9 cellular contexts compared by ENCODE assay signal in the genomic region with DNA sequence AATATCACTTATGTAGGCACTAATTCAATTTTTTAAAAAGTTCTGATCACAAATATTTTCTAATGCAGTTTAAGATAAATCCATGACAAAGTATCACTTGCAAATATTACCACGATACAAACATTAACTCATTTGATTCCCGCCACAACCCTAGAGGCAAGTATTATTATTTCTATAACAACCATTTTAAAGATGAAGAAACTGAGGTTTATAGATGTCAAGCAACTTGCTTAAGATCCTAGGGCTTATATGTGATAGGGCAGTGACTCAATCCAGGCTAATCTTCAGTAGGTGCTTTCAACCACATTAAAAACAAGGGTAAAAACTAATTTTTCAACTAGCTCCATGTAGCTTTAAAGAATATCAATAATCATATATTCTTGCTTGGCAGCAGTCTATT. TPM values are rescaled to one million over a fixed set of nuclear protein-coding genes. Genes with fewer than 3 reads are reported as not detected.
DNase-seq lines count a peak whose midpoint lies in the region; ATAC-seq, FAIRE-seq and TF ChIP-seq lines count a peak whose summit lies in the region.
"Had no signal": no experiment of that assay in that cellular context is flagged by ENCODE, and none has a peak within 500 bp of the region (broad histone marks: within the 10 kb centered on the region; RNA-seq: fewer than 3 reads in every experiment).

No MANE protein-coding gene starts in this region.

- BruUV-seq in Panc1 (replicated peaks; lab: Mats Ljungman, UMichigan) (TSS peak; percentile 76), endothelial cell of umbilical vein (replicated peaks; lab: Mats Ljungman, UMichigan) (no TSS peak)

- peaks cover 11% of the 10 kb centered on the region for H4K20me1 ChIP-seq in endothelial cell of umbilical vein (replicated peaks; ENCODE audit: control insufficient read depth, extremely low read depth, insufficient read depth, low read length)

- peaks cover 63% of the 10 kb centered on the region for H3K79me2 ChIP-seq in endothelial cell of umbilical vein (ENCODE audit: control insufficient read depth, insufficient read depth, low read length)

- no peak for ATAC-seq in Panc1

- no peak overlapping the region for H3K9ac ChIP-seq in endothelial cell of umbilical vein (replicated peaks; ENCODE audit: extremely low read depth, insufficient read depth, low read length)

- intact Hi-C loops in Panc1 (cut with micrococcal nuclease; ENCODE audit: unreplicated experiment), result no loop called here
- intact Hi-C loops in endothelial cell of umbilical vein (cut with micrococcal nuclease), result no loop called here
- intact Hi-C loops in prostate gland (cut with DNase I), result no loop called here

- peaks cover 9% of the 10 kb centered on the region for H3K36me3 ChIP-seq in Panc1 (ENCODE audit: control insufficient read depth, insufficient read depth, low read length)
- H3K36me3 ChIP-seq in endothelial cell of umbilical vein (ENCODE audit: control insufficient read depth in 2 of 2, extremely low read depth in 1 of 2, insufficient read depth in 2 of 2, low read length in 2 of 2), result no peaks in the 10 kb centered on the region
- no peaks in the 10 kb centered on the region for H3K36me3 ChIP-seq in prostate gland

- POLR2A ChIA-PET in Panc1 (lab: Charles Lee) (no interaction called here), endothelial cell of umbilical vein (lab: Charles Lee) (no interaction called here), GM10248 (lab: Yijun Ruan, JAX) (no interaction called here)

- FAIRE-seq in endothelial cell of umbilical vein (lab: Jason Lieb, UNC), result no peak

- CTCF ChIA-PET in Panc1 (lab: Charles Lee) (no interaction called here), endothelial cell of umbilical vein (lab: Charles Lee) (interaction anchor here (1.6 to 1.9 kb wide), 3 partner anchors 19 to 59 kb away, joined by 3 to 6 read pairs (median 4); no protein-coding TSS in a partner anchor), GM10248 (lab: Yijun Ruan, JAX) (interaction anchor here (1.2 to 2.5 kb wide), 4 partner anchors 59 to 116 kb away, joined by 3 to 7 read pairs (median 5); a partner anchor contains a TSS)

- H3K27me3 ChIP-seq in Panc1 (ENCODE audit: control insufficient read depth, insufficient read depth, low read length) (no peaks in the 10 kb centered on the region), endothelial cell of umbilical vein (ENCODE audit: control insufficient read depth in 2 of 2, insufficient read depth in 2 of 2, low read length in 2 of 2) (no peaks in the 10 kb centered on the region), prostate gland (replicated peaks; ENCODE audit: insufficient read depth) (no peaks in the 10 kb centered on the region)

- in situ Hi-C loops in Panc1 (cut with HindIII; ENCODE audit: low pct_unique_long_range_greater_than_20kb, low sequenced_read_pairs), result no loop called here

- TF ChIP-seq CTCF in GM12865 (IDR thresholded peaks at IDR 0.05; ENCODE audit: insufficient read depth, low read depth, low read length, missing control alignments) (no peak), Panc1 (IDR thresholded peaks at IDR 0.05) (no peak), endothelial cell of umbilical vein (IDR thresholded peaks at IDR 0.05; ENCODE audit: extremely low read depth in 1 of 2, insufficient read depth in 1 of 2, low read depth in 1 of 2, low read length in 2 of 2) (no peak), prostate gland (IDR thresholded peaks at IDR 0.05) (no peak), GM10248 (IDR thresholded peaks at IDR 0.05; ENCODE audit: control extremely low read depth, extremely low read depth, low read depth, missing control alignments) (no peak)

- H3K4me1 ChIP-seq in Panc1 (ENCODE audit: control insufficient read depth, insufficient read depth, low read length), result peaks cover 6% of the 10 kb centered on the region
- peaks cover 19% of the 10 kb centered on the region for H3K4me1 ChIP-seq in endothelial cell of umbilical vein (ENCODE audit: control insufficient read depth, extremely low read depth, insufficient read depth, low read length)
- no peaks in the 10 kb centered on the region for H3K4me1 ChIP-seq in prostate gland (replicated peaks)

- no peaks in the 10 kb centered on the region for H3K9me1 ChIP-seq in endothelial cell of umbilical vein (replicated peaks; ENCODE audit: control insufficient read depth, extremely low read depth, insufficient read depth, low read length)

- DNase-seq in GM12865 (ENCODE audit: low read depth) (no peak), Panc1 (ENCODE audit: low read depth, low spot score) (no peak), endothelial cell of umbilical vein (ENCODE audit: low read depth, low spot score) (no peak), prostate gland (ENCODE audit: low spot score) (no peak), GM10248 (ENCODE audit: extremely low spot score) (no peak), anterior cingulate cortex (lab: John Stamatoyannopoulos, UW) (no peak)
- no peak for DNase-seq in activated effector memory CD4-positive, alpha-beta T cell treated with Interleukin-2 at 50 U/mL for 16 hours
- no peak for DNase-seq in stimulated activated CD4-positive, alpha-beta T cell treated with anti-CD3 and anti-CD28 coated beads, Interleukin-2, amount 100 ng/mL, for 24 hours
- DNase-seq: effector CD8-positive, alpha-beta T cell had no signal

- no peak overlapping the region for H3K27ac ChIP-seq in Panc1 (ENCODE audit: low read length)
- H3K27ac ChIP-seq in endothelial cell of umbilical vein (ENCODE audit: insufficient read depth, low read depth, low read length), result no peak overlapping the region
- no peak overlapping the region for H3K27ac ChIP-seq in prostate gland

- WGBS in prostate gland, result 89% methylated on average over 2 of the region's 2 CpGs

- dilution Hi-C loops in endothelial cell of umbilical vein (cut with MboI; ENCODE audit: extremely low pct_ligation_motif_present, low sequenced_read_pairs), result no loop called here

- H3K9me3 ChIP-seq in Panc1 (ENCODE audit: control insufficient read depth, insufficient read depth, low read depth, low read length), result no peaks in the 10 kb centered on the region
- H3K9me3 ChIP-seq in endothelial cell of umbilical vein (replicated peaks; ENCODE audit: control insufficient read depth, insufficient read depth, low read length), result no peaks in the 10 kb centered on the region
- no peaks in the 10 kb centered on the region for H3K9me3 ChIP-seq in prostate gland

- H2AFZ ChIP-seq in endothelial cell of umbilical vein (ENCODE audit: low read depth, low read length), result no peak overlapping the region

- peak overlapping the region; percentile 100 for H3K4me2 ChIP-seq in endothelial cell of umbilical vein (ENCODE audit: insufficient read depth, low read length)

- H3K4me3 ChIP-seq in GM12865 (ENCODE audit: low read depth, low read length) (peak overlapping the region; percentile 97), Panc1 (ENCODE audit: low read depth in 2 of 2, low read length in 2 of 2) (peak overlapping the region; percentile 76 to 81; a peak in 3 of 4 replicates), endothelial cell of umbilical vein (replicated peaks in 1 of 3; ENCODE audit: insufficient read depth in 1 of 3, low read depth in 1 of 3, low read length in 3 of 3) (peak overlapping the region in 2 of 3 experiments; percentile 81 to 99), prostate gland (peak overlapping the region; percentile 90 to 91)

- TF ChIP-seq POLR2A in endothelial cell of umbilical vein (IDR thresholded peaks at IDR 0.05; ENCODE audit: low read depth, low read length) (no peak), prostate gland (IDR thresholded peaks at IDR 0.05) (no peak)

TF ChIP-seq in endothelial cell of umbilical vein, 7 proteins besides CTCF, POLR2A, EP300 and RAD21:
- no peak for TF ChIP-seq POLR2AphosphoS5 (IDR thresholded peaks at IDR 0.05; ENCODE audit: insufficient read depth, low read depth, low read length)
- TF ChIP-seq, protein P1, sequence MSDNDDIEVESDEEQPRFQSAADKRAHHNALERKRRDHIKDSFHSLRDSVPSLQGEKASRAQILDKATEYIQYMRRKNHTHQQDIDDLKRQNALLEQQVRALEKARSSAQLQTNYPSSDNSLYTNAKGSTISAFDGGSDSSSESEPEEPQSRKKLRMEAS (IDR thresholded peaks at IDR 0.05; ENCODE audit: insufficient read depth, insufficient read length), result no peak
- no peak for TF ChIP-seq MYC (IDR thresholded peaks at IDR 0.05; ENCODE audit: low read depth, low read length)
- no peak for TF ChIP-seq GATA2 (IDR thresholded peaks at IDR 0.05; ENCODE audit: insufficient read depth, insufficient read length, low read depth, low read length)
- no peak for TF ChIP-seq FOS (IDR thresholded peaks at IDR 0.05; ENCODE audit: borderline replicate concordance, insufficient read depth, low read length)
- TF ChIP-seq JUN (IDR thresholded peaks at IDR 0.05; ENCODE audit: borderline replicate concordance, insufficient read depth, insufficient read length, low read depth), result no peak
- TF ChIP-seq EZH2 (IDR thresholded peaks at IDR 0.05; ENCODE audit: borderline replicate concordance, low read depth, low read length, severe bottlenecking), result no peak

RNA-seq across cellular contexts. Expression of a gene that starts 1.7 kb away (rescaled TPM):
- total RNA-seq in Panc1 (2021; ENCODE audit: unreplicated experiment), result 30.5 TPM
- polyA plus RNA-seq in Panc1 (2012; ENCODE audit: insufficient read length), result 27.2 TPM
- 45.6 and 47.6 TPM in 2 replicates for total RNA-seq in endothelial cell of umbilical vein
- polyA plus RNA-seq in endothelial cell of umbilical vein, result 12.0 and 14.9 TPM in 2 replicates
- polyA plus RNA-seq in endothelial cell of umbilical vein (2011; cell fraction: cytosol; rRNA removed), result 22.7 and 24.2 TPM in 2 replicates
- polyA plus RNA-seq in endothelial cell of umbilical vein (2011; cell fraction: nucleus; rRNA removed), result 16.4 and 23.0 TPM in 2 replicates
- polyA plus RNA-seq in endothelial cell of umbilical vein (2012), result 31.0 and 59.2 TPM in 2 replicates
- 23.3 and 24.0 TPM in 2 replicates for polyA minus RNA-seq in endothelial cell of umbilical vein
- 13.3 TPM for polyA minus RNA-seq in endothelial cell of umbilical vein (2011; cell fraction: cytosol; rRNA and poly(A)+ RNA removed)
- polyA minus RNA-seq in endothelial cell of umbilical vein (2011; cell fraction: nucleus; rRNA and poly(A)+ RNA removed), result 29.9 and 31.3 TPM in 2 replicates
- 10 to 100 TPM; 30.5 to 43.3 TPM for total RNA-seq in prostate gland
